Comparison of ENCODE assay signal across 19 cellular contexts in the genomic region with DNA sequence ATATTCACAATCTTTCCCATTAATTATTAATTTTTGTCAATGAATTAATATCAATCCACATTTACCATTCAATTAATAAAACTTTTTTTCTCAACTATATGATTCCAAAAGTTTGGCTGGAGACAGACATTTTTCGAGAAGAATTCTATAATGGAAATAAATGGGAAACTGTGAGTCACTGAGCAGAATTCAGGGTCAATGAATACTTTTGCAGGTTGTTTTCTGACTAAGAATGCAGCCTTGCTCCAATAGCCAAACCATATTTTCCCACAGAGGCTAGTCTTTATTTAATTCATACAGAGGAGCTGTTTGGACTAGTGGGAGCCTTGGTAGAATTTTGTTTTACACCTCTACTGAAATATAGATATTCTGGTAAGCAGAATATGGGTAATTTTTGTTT.
DNase-seq lines count a peak whose midpoint lies in the region; ATAC-seq and TF ChIP-seq lines count a peak whose summit lies in the region.
"Had no signal": no experiment of that assay in that cellular context is flagged by ENCODE, and none has a peak within 500 bp of the region (broad histone marks: within the 10 kb centered on the region; RNA-seq: fewer than 3 reads in every experiment).

No MANE protein-coding gene starts in this region.

- TF ChIP-seq CTCF in fibroblast of the aortic adventitia (IDR thresholded peaks at IDR 0.05; ENCODE audit: insufficient read depth, low read length): no peak

- H3K4me3 ChIP-seq in fibroblast of the aortic adventitia (ENCODE audit: low read depth, low read length): no peak overlapping the region
- no peak overlapping the region for H3K4me3 ChIP-seq in right cardiac atrium (ENCODE audit: low read length)
- H3K4me3 ChIP-seq: A549, BLaER1 had no signal

- intact Hi-C loops in right cardiac atrium (cut with DNase I): no loop called here

- ATAC-seq in HG03135 (IDR thresholded peaks at IDR 0.05; ENCODE audit: unreplicated experiment) (no peak), right cardiac atrium (no peak)
- ATAC-seq: A549, HCT116 had no signal

- H3K27ac ChIP-seq in right cardiac atrium (ENCODE audit: low read length): no peak overlapping the region
- H3K27ac ChIP-seq: 22Rv1, A549, BLaER1 had no signal

- DNase-seq in EH (ENCODE audit: low read depth): peak; percentile 7
- peak; percentile 50 for DNase-seq in astrocyte of the hippocampus (ENCODE audit: low read depth, low spot score)
- DNase-seq in dermis blood vessel endothelial cell: peak; percentile 41
- DNase-seq in fibroblast of the aortic adventitia (ENCODE audit: low read depth): peak; percentile 15
- no peak for DNase-seq in NCI-H82 treated with DMSO at 0.1 percent for 48 hours (lab: John Stamatoyannopoulos, UW; ENCODE audit: unreplicated experiment)
- no peak for DNase-seq in NCI-H524 treated with DMSO at 0.1 percent for 48 hours (lab: John Stamatoyannopoulos, UW)
- DNase-seq in right cardiac atrium: no peak
- DNase-seq: CD4-positive, alpha-beta memory T cell; DMS153; DMS79; GF-D8; GOT3; H7; HFFc6 had no signal

- no peaks in the 10 kb centered on the region for H3K9me3 ChIP-seq in right cardiac atrium (ENCODE audit: control insufficient read depth, low read length)
- H3K9me3 ChIP-seq: A549, BLaER1 had no signal

- WGBS in right cardiac atrium: 81% methylated on average over 1 of the region's 1 CpG

- H3K27me3 ChIP-seq in right cardiac atrium (ENCODE audit: control insufficient read depth, insufficient read depth): no peaks in the 10 kb centered on the region
- H3K27me3 ChIP-seq: BLaER1 had no signal

- no peaks in the 10 kb centered on the region for H3K4me1 ChIP-seq in right cardiac atrium (ENCODE audit: control insufficient read depth, insufficient read depth, low read length)
- H3K4me1 ChIP-seq: A549, BLaER1 had no signal

Comparison
In these comparisons a context has a peak if more than half of its experiments do, and no peak if none do; other contexts are left out.
1. DNase-seq: peak in EH (single experiment), astrocyte of the hippocampus (single experiment), dermis blood vessel endothelial cell (single experiment) and fibroblast of the aortic adventitia (single experiment); none in NCI-H82 treated with DMSO at 0.1 percent for 48 hours (single experiment), NCI-H524 treated with DMSO at 0.1 percent for 48 hours (single experiment) and right cardiac atrium (0 of 3).